In the genomic region with DNA sequence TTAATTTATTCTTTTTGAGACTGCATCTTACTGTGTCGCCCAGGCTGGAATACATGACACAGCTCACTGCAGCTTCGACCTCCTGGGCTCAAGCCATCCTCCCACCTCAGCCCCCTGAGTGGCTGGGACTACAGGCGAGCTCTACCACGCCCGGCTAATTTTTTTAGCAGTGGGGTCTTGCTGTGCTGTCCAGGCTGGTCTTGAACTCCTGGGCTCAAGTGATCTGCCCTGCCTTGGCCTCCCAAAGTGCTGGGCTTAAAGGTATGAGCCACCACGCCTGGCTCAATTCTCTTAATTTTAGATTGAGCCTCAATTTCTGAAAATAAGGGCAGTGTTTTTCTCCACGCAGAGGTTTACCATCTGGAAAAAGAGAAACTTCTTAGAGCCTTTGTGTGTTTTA, we compare ENCODE assay signal across 33 cellular contexts. TPM values are rescaled to one million over a fixed set of nuclear protein-coding genes. Genes with fewer than 3 reads are reported as not detected.
"Had no signal": no experiment of that assay in that cellular context is flagged by ENCODE, and none has a peak within 500 bp of the region (broad histone marks: within the 10 kb centered on the region; RNA-seq: fewer than 3 reads in every experiment).

No MANE protein-coding gene starts in this region.

- H3K27me3 ChIP-seq: neutrophil, pancreas, spleen, suprapubic skin, testis, tibial artery, transverse colon, upper lobe of right lung, uterus had no signal

- H3K27ac ChIP-seq: neutrophil, pancreas, psoas muscle, skin epidermis, spleen, suprapubic skin, testis, tibial artery, transverse colon, upper lobe of right lung, uterus had no signal

- H3K9me3 Mint-ChIP-seq: naive thymus-derived CD8-positive, alpha-beta T cell had no signal

- DNase-seq: nephron progenitor cell; psoas muscle; spleen; stimulated activated CD4-positive, alpha-beta T cell treated with anti-CD3 and anti-CD28 coated beads, Interleukin-12 subunit alpha, Interleukin-12 subunit beta, amount 100 ng/mL, for 4 hours; stimulated activated CD4-positive, alpha-beta T cell treated with anti-CD3 and anti-CD28 coated beads, Interleukin-1b, Interleukin-23, amount 100 ng/mL, for 48 hours; stimulated activated CD4-positive, alpha-beta T cell treated with anti-CD3 and anti-CD28 coated beads, Interleukin-4, amount 100 ng/mL, for 1 hour; stimulated activated CD4-positive, alpha-beta T cell treated with anti-CD3 and anti-CD28 coated beads, Interleukin-4, amount 100 ng/mL, for 4 hours; stimulated activated CD8-positive, alpha-beta memory T cell treated with anti-CD3 and anti-CD28 coated beads, Interleukin-4, amount 100 ng/mL, for 48 hours; stimulated activated naive CD4-positive, alpha-beta T cell; stimulated activated naive CD8-positive, alpha-beta T cell treated with anti-CD3 and anti-CD28 coated beads, Interleukin-15, amount 100 ng/mL, for 72 hours; stimulated activated naive CD8-positive, alpha-beta T cell treated with anti-CD3 and anti-CD28 coated beads, Interleukin-15, Interleukin-2, amounts not matched to agents 100 U/mL and 50 U/mL, for 24 hours; substantia nigra; testis; tibial artery; upper lobe of right lung; uterus had no signal

- H3K9me3 ChIP-seq: neutrophil, pancreas, psoas muscle, spleen, suprapubic skin, testis, tibial artery, transverse colon, upper lobe of right lung, uterus had no signal

- H3K4me2 ChIP-seq: smooth muscle cell had no signal

- ATAC-seq: naive thymus-derived CD8-positive, alpha-beta T cell; natural killer cell treated with Interleukin-12 subunit alpha and Interleukin-12 subunit beta and Interleukin-15 and Interleukin-18, amount 100 ng/mL, for 72 hours; pancreas; psoas muscle; right cardiac atrium; sciatic nerve; stimulated activated memory B cell treated with anti-CD40 and anti-IgM and Interleukin-4, amounts not matched to agents 10 μg/mL and 1 μg/mL and 100 μg/mL, for 72 hours; stimulated activated naive CD8-positive, alpha-beta T cell treated with anti-CD3 and anti-CD28 coated beads, Interleukin-15, amount 100 ng/mL, for 72 hours; stimulated activated naive CD8-positive, alpha-beta T cell treated with anti-CD3 and anti-CD28 coated beads, Interleukin-15, Interleukin-2, amounts not matched to agents 100 U/mL and 50 U/mL, for 24 hours; upper lobe of right lung had no signal

- H3K4me3 ChIP-seq: pancreas, psoas muscle, skin epidermis, smooth muscle cell, spleen, suprapubic skin, testis, tibial artery, transverse colon, upper lobe of right lung, uterus had no signal

- H3K4me1 ChIP-seq: pancreas had no signal

- H3K27ac Mint-ChIP-seq: naive thymus-derived CD8-positive, alpha-beta T cell; natural killer cell treated with Interleukin-12 subunit alpha and Interleukin-12 subunit beta and Interleukin-15 and Interleukin-18, amount 100 ng/mL, for 72 hours; nephron progenitor cell; stimulated activated memory B cell treated with anti-CD40 and anti-IgM and Interleukin-4, amounts not matched to agents 10 μg/mL and 1 μg/mL and 100 μg/mL, for 72 hours; stimulated activated naive CD8-positive, alpha-beta T cell treated with anti-CD3 and anti-CD28 coated beads, Interleukin-15, amount 100 ng/mL, for 72 hours; type B pancreatic cell had no signal

- H3K27me3 Mint-ChIP-seq: naive thymus-derived CD8-positive, alpha-beta T cell; natural killer cell treated with Interleukin-12 subunit alpha and Interleukin-12 subunit beta and Interleukin-15 and Interleukin-18, amount 100 ng/mL, for 72 hours; stimulated activated memory B cell treated with anti-CD40 and anti-IgM and Interleukin-4, amounts not matched to agents 10 μg/mL and 1 μg/mL and 100 μg/mL, for 72 hours; stimulated activated naive CD8-positive, alpha-beta T cell treated with anti-CD3 and anti-CD28 coated beads, Interleukin-15, amount 100 ng/mL, for 72 hours; type B pancreatic cell had no signal

- H3K36me3 ChIP-seq: pancreas, transverse colon, upper lobe of right lung, uterus had no signal

- H3K4me3 Mint-ChIP-seq: naive thymus-derived CD8-positive, alpha-beta T cell; natural killer cell treated with Interleukin-12 subunit alpha and Interleukin-12 subunit beta and Interleukin-15 and Interleukin-18, amount 100 ng/mL, for 72 hours; nephron progenitor cell; neural crest cell; stimulated activated memory B cell treated with anti-CD40 and anti-IgM and Interleukin-4, amounts not matched to agents 10 μg/mL and 1 μg/mL and 100 μg/mL, for 72 hours; stimulated activated naive CD8-positive, alpha-beta T cell treated with anti-CD3 and anti-CD28 coated beads, Interleukin-15, amount 100 ng/mL, for 72 hours; type B pancreatic cell had no signal

- FAIRE-seq: pancreas had no signal

RNA-seq across cellular contexts. Expression of a gene that starts 41.1 kb away (rescaled TPM):
- total RNA-seq: naive thymus-derived CD8-positive, alpha-beta T cell; natural killer cell treated with Interleukin-12 subunit alpha and Interleukin-12 subunit beta and Interleukin-15 and Interleukin-18, amount 100 ng/mL, for 72 hours; neural crest cell; omental fat pad; osteocyte; pancreas; posterior vena cava; renal cortical epithelial cell; right cardiac atrium; sciatic nerve; transverse colon had no signal
- polyA plus RNA-seq: naive thymus-derived CD8-positive, alpha-beta T cell had no signal
